14 cellular contexts compared by ENCODE assay signal in genomic region chr9:33751536-33752129, GRCh38. TPM values are rescaled to one million over a fixed set of nuclear protein-coding genes. Genes with fewer than 3 reads are reported as not detected.
DNase-seq lines count a peak whose midpoint lies in the region; ATAC-seq, FAIRE-seq and TF ChIP-seq lines count a peak whose summit lies in the region.
"Had no signal": no experiment of that assay in that cellular context is flagged by ENCODE, and none has a peak within 500 bp of the region (broad histone marks: within the 10 kb centered on the region; RNA-seq: fewer than 3 reads in every experiment).

No MANE protein-coding gene starts in this region.

- no peaks in the 10 kb centered on the region for H3K36me3 Mint-ChIP-seq in activated naive CD4-positive, alpha-beta T cell treated with anti-CD3 and anti-CD28 coated beads, Interleukin-2, amount 50 U/mL, for 24 hours
- peaks cover 0 to 9% of the 10 kb centered on the region in 2 donors for H3K36me3 Mint-ChIP-seq in activated naive CD4-positive, alpha-beta T cell treated with anti-CD3 and anti-CD28 coated beads, Interleukin-2, amount 50 U/mL, for 72 hours
- H3K36me3 Mint-ChIP-seq in WTC11, result no peaks in the 10 kb centered on the region

- peaks cover 30% of the 10 kb centered on the region for H3K4me1 Mint-ChIP-seq in activated naive CD4-positive, alpha-beta T cell treated with anti-CD3 and anti-CD28 coated beads, Interleukin-2, amount 50 U/mL, for 24 hours
- peaks cover 6% of the 10 kb centered on the region for H3K4me1 Mint-ChIP-seq in WTC11

- peak overlapping the region; percentile 25 for H3K27ac Mint-ChIP-seq in activated naive CD4-positive, alpha-beta T cell treated with anti-CD3 and anti-CD28 coated beads, Interleukin-2, amount 50 U/mL, for 24 hours
- H3K27ac Mint-ChIP-seq in activated naive CD4-positive, alpha-beta T cell treated with anti-CD3 and anti-CD28 coated beads, Interleukin-2, amount 50 U/mL, for 72 hours, result no peak overlapping the region
- H3K27ac Mint-ChIP-seq in WTC11, result no peak overlapping the region
- H3K27ac Mint-ChIP-seq: activated CD8-positive, alpha-beta T cell treated with anti-CD3 and anti-CD28 coated beads for 36 hours had no signal

- H3K36me3 ChIP-seq in small intestine (ENCODE audit: control insufficient read depth in 2 of 2, insufficient read depth in 2 of 2, low read length in 2 of 2) (no peaks in the 10 kb centered on the region), prostate gland (no peaks in the 10 kb centered on the region)

- CTCF ChIA-PET in WTC11 (lab: Charles Lee), result interaction anchor here (0.7 to 4.8 kb wide), 3 partner anchors 14 to 28 kb away, joined by 4 to 19 read pairs (median 19); no protein-coding TSS in a partner anchor

- H3K27ac ChIP-seq in small intestine (ENCODE audit: low read depth in 1 of 2, low read length in 1 of 2) (peak overlapping the region; percentile 83 to 86), prostate gland (no peak overlapping the region)

- H3K27me3 Mint-ChIP-seq in activated naive CD4-positive, alpha-beta T cell treated with anti-CD3 and anti-CD28 coated beads, Interleukin-2, amount 50 U/mL, for 24 hours, result peaks cover 55% of the 10 kb centered on the region
- peaks cover 48% of the 10 kb centered on the region for H3K27me3 Mint-ChIP-seq in WTC11 (ENCODE audit: low read depth)

- DNase-seq in activated naive CD4-positive, alpha-beta T cell treated with anti-CD3 and anti-CD28 coated beads, Interleukin-2, amount 50 U/mL, for 72 hours (ENCODE audit: low spot score in 2 of 2), result no peak
- DNase-seq in WTC11 (ENCODE audit: low spot score) (no peak), fibroblast of the aortic adventitia (ENCODE audit: low read depth) (no peak), small intestine (no peak), prostate gland (ENCODE audit: low spot score) (no peak)
- no peak for DNase-seq in stimulated activated CD4-positive, alpha-beta T cell treated with anti-CD3 and anti-CD28 coated beads, Interleukin-2, amount 100 ng/mL, for 48 hours
- DNase-seq: ACHN; activated CD8-positive, alpha-beta T cell treated with anti-CD3 and anti-CD28 coated beads for 36 hours; activated effector memory CD4-positive, alpha-beta T cell treated with anti-CD3 and anti-CD28 coated beads, Interleukin-2, amount 50 U/mL, for 16 hours had no signal

- 13 to 42% (median 23%) methylated on average over 12 of the region's 12 CpGs for WGBS in small intestine, 3 donors
- WGBS in prostate gland, result 74% methylated on average over 12 of the region's 12 CpGs

- TF ChIP-seq POLR2A in prostate gland (IDR thresholded peaks at IDR 0.05), result no peak

- peak overlapping the region; percentile 9 for H3K4me3 Mint-ChIP-seq in activated naive CD4-positive, alpha-beta T cell treated with anti-CD3 and anti-CD28 coated beads, Interleukin-2, amount 50 U/mL, for 24 hours
- H3K4me3 Mint-ChIP-seq in WTC11, result peak overlapping the region; percentile 69

- no peaks in the 10 kb centered on the region for H3K4me1 ChIP-seq in small intestine (ENCODE audit: control insufficient read depth in 2 of 2, insufficient read depth in 1 of 2, low read depth in 1 of 2, low read length in 1 of 2)
- no peaks in the 10 kb centered on the region for H3K4me1 ChIP-seq in prostate gland (replicated peaks)

- POLR2A ChIA-PET in WTC11 (lab: Charles Lee), result no interaction called here

- no peak for FAIRE-seq in small intestine (lab: Jason Lieb, UNC)
- FAIRE-seq: bronchial epithelial cell had no signal

- no peak for TF ChIP-seq CTCF in WTC11 (IDR thresholded peaks at IDR 0.05)
- TF ChIP-seq CTCF in fibroblast of the aortic adventitia (IDR thresholded peaks at IDR 0.05; ENCODE audit: insufficient read depth, low read length), result no peak
- TF ChIP-seq CTCF in prostate gland (IDR thresholded peaks at IDR 0.05), result no peak

- no peak for ATAC-seq in activated naive CD4-positive, alpha-beta T cell treated with anti-CD3 and anti-CD28 coated beads, Interleukin-2, amount 50 U/mL, for 72 hours
- ATAC-seq in WTC11, result no peak
- ATAC-seq in HG03354 (IDR thresholded peaks at IDR 0.05; ENCODE audit: poor library complexity, severe bottlenecking, unreplicated experiment), result no peak
- ATAC-seq: activated CD8-positive, alpha-beta T cell treated with anti-CD3 and anti-CD28 coated beads for 36 hours had no signal

- H3K4me3 ChIP-seq in fibroblast of the aortic adventitia (ENCODE audit: low read depth, low read length) (peak overlapping the region; percentile 85), small intestine (ENCODE audit: low read depth in 1 of 2, low read length in 2 of 2) (peak overlapping the region; percentile 66 to 77), prostate gland (no peak overlapping the region)
- H3K4me3 ChIP-seq: smooth muscle cell had no signal

- intact Hi-C loops in prostate gland (cut with DNase I), result no loop called here

- peaks cover 0 to 13% of the 10 kb centered on the region in 2 donors for H3K27me3 ChIP-seq in small intestine (ENCODE audit: control insufficient read depth in 2 of 2, insufficient read depth in 2 of 2, low read length in 2 of 2)
- no peaks in the 10 kb centered on the region for H3K27me3 ChIP-seq in prostate gland (replicated peaks; ENCODE audit: insufficient read depth)

- no peaks in the 10 kb centered on the region for H3K9me3 Mint-ChIP-seq in activated naive CD4-positive, alpha-beta T cell treated with anti-CD3 and anti-CD28 coated beads, Interleukin-2, amount 50 U/mL, for 24 hours
- no peaks in the 10 kb centered on the region for H3K9me3 Mint-ChIP-seq in activated naive CD4-positive, alpha-beta T cell treated with anti-CD3 and anti-CD28 coated beads, Interleukin-2, amount 50 U/mL, for 72 hours
- peaks cover 4% of the 10 kb centered on the region; the same call in 1 of the 2 replicates for H3K9me3 Mint-ChIP-seq in WTC11
- H3K9me3 Mint-ChIP-seq: activated CD8-positive, alpha-beta T cell treated with anti-CD3 and anti-CD28 coated beads for 36 hours had no signal

- H3K9me3 ChIP-seq in small intestine (ENCODE audit: control insufficient read depth, low read depth), result no peaks in the 10 kb centered on the region
- no peaks in the 10 kb centered on the region for H3K9me3 ChIP-seq in prostate gland

TF ChIP-seq in WTC11, 78 proteins besides CTCF, POLR2A, EP300 and RAD21 (continues in another document):
- no peak for TF ChIP-seq IRF2 (CRISPR knock-in tag; IDR thresholded peaks at IDR 0.05; ENCODE audit: borderline replicate concordance, low read depth)
- no peak for TF ChIP-seq ETV6 (CRISPR knock-in tag; IDR thresholded peaks at IDR 0.05)
- TF ChIP-seq ZNF219 (CRISPR knock-in tag; IDR thresholded peaks at IDR 0.05; ENCODE audit: borderline replicate concordance), result no peak
- no peak for TF ChIP-seq TP53 (CRISPR knock-in tag; IDR thresholded peaks at IDR 0.05)
- TF ChIP-seq PRDM15 (CRISPR knock-in tag; IDR thresholded peaks at IDR 0.05), result no peak
- no peak for TF ChIP-seq CREM (CRISPR knock-in tag; IDR thresholded peaks at IDR 0.05)
- TF ChIP-seq NFATC4 (CRISPR knock-in tag; IDR thresholded peaks at IDR 0.05), result no peak
- no peak for TF ChIP-seq CDX4 (CRISPR knock-in tag; IDR thresholded peaks at IDR 0.05; ENCODE audit: borderline replicate concordance)

RNA-seq across cellular contexts. Expression of gene PRSS3, which starts 43.7 kb away (rescaled TPM):
- not detected for total RNA-seq in activated naive CD4-positive, alpha-beta T cell treated with anti-CD3 and anti-CD28 coated beads, Interleukin-2, amount 50 U/mL, for 72 hours
- 1.1 to 1.8 TPM (median 1.6 TPM) in 3 replicates for total RNA-seq in WTC11 (2021)
- 5.7 and 145 TPM in 2 replicates for total RNA-seq in fibroblast of the aortic adventitia (ENCODE audit: low replicate concordance)
- polyA plus RNA-seq in small intestine, result 100 to 1,000 TPM; 147 to 505 (median 430) TPM
- total RNA-seq in prostate gland, result 1 to 10 TPM in 1 of 2 donors, under 1 TPM in 1; 0.23 to 1.5 TPM
- total RNA-seq: activated CD8-positive, alpha-beta T cell treated with anti-CD3 and anti-CD28 coated beads for 36 hours; SK-MEL-5; smooth muscle cell had no signal
- polyA plus RNA-seq: smooth muscle cell had no signal

Comparison
In these comparisons a context has a peak if more than half of its experiments do, and no peak if none do; other contexts are left out.
1. H3K4me3 ChIP-seq: peak in fibroblast of the aortic adventitia (single experiment) and small intestine (2 of 2); none in prostate gland (0 of 2).
2. H3K27ac ChIP-seq: peak in small intestine (2 of 2); none in prostate gland (0 of 2).